Comparison of ENCODE assay signal across 8 cellular contexts in the genomic region with DNA sequence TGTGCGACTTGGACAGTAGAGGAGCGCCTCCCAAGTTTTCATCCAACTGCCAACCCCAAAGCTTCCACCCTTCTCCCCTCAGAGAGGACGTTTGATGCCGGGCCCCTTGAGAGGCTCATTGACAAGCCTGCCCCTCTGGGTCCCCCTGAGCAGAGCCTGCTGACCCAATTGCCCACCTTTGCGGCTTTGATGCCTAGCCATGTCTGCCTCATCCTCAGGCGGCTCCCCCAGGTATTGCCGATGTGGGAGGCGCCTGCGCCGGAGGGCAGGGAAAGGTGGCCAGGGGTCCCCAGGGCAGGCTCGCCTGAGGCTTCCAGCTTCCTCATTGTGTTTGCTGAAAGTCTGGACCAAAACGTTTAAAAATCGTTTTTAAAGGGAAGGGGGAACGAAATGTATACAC. TPM values are rescaled to one million over a fixed set of nuclear protein-coding genes. Genes with fewer than 3 reads are reported as not detected.
DNase-seq lines count a peak whose midpoint lies in the region; ATAC-seq, FAIRE-seq and TF ChIP-seq lines count a peak whose summit lies in the region.

No MANE protein-coding gene starts in this region.

- in situ Hi-C loops in GM13976 (cut with MboI; ENCODE audit: low sequenced_read_pairs, unreplicated experiment): no loop called here

- peaks cover 80% of the 10 kb centered on the region for H3K27me3 Mint-ChIP-seq in WTC11 (ENCODE audit: low read depth)

- H3K9me3 ChIP-seq in HCT116 (ENCODE audit: control insufficient read depth in 1 of 2, insufficient read depth in 1 of 2, low read depth in 1 of 2, low read length in 2 of 2) (no peaks in the 10 kb centered on the region), hepatocyte (ENCODE audit: low read depth) (no peaks in the 10 kb centered on the region), small intestine (ENCODE audit: control insufficient read depth, low read depth) (no peaks in the 10 kb centered on the region)

- no peak for TF ChIP-seq CTCF in HCT116 (IDR thresholded peaks at IDR 0.05 in 2 of 3, conservative IDR thresholded peaks at IDR 0.05 in 1 of 3; ENCODE audit: borderline replicate concordance in 1 of 3, insufficient read depth in 1 of 3, low read depth in 2 of 3, low read length in 2 of 3)
- TF ChIP-seq CTCF in WTC11 (IDR thresholded peaks at IDR 0.05): no peak
- TF ChIP-seq CTCF in hepatocyte (IDR thresholded peaks at IDR 0.05; ENCODE audit: poor library complexity): no peak
- no peak for TF ChIP-seq CTCF in GM13976 (IDR thresholded peaks at IDR 0.05; ENCODE audit: borderline replicate concordance, control extremely low read depth, extremely low read depth, insufficient read depth, missing control alignments)

- no peak for TF ChIP-seq POLR2A in HCT116 (IDR thresholded peaks at IDR 0.05; ENCODE audit: borderline replicate concordance, extremely low read depth, insufficient read depth, insufficient read length)

- H3K4me3 ChIP-seq in HCT116 (replicated peaks in 1 of 2; ENCODE audit: low read depth in 1 of 2, low read length in 2 of 2): peak overlapping the region; percentile 82 to 85
- H3K4me3 ChIP-seq in hepatocyte: peak overlapping the region; percentile 63
- peak overlapping the region; percentile 63 to 79 for H3K4me3 ChIP-seq in small intestine (ENCODE audit: low read depth in 1 of 2, low read length in 2 of 2)

- RAD21 ChIA-PET in HCT116 (lab: Charles Lee; ENCODE audit: low non-redundant PET in 1 of 2, low total read pairs in 2 of 2, uncharacterized antibody in 2 of 2, unreplicated experiment in 2 of 2): no interaction called here

- no peak for ATAC-seq in HCT116
- ATAC-seq in WTC11: peak; percentile 6

- H3K79me2 ChIP-seq in HCT116 (ENCODE audit: insufficient read depth, low read length) (peaks cover 18% of the 10 kb centered on the region), hepatocyte (peaks cover 12% of the 10 kb centered on the region)

- no peak overlapping the region for H3K27ac Mint-ChIP-seq in WTC11

- CTCF ChIA-PET in HCT116 (lab: Charles Lee): no interaction called here
- CTCF ChIA-PET in WTC11 (lab: Charles Lee): interaction anchor here (0.7 to 1.2 kb wide), 3 partner anchors 18 to 37 kb away, joined by 3 to 6 read pairs (median 3); a partner anchor contains a TSS

- peaks cover 5 to 22% of the 10 kb centered on the region in 2 experiments; a peak in 3 of 4 replicates for H3K4me1 ChIP-seq in HCT116 (ENCODE audit: control insufficient read depth in 1 of 2, insufficient read depth in 2 of 2, low read length in 2 of 2)
- peaks cover 6% of the 10 kb centered on the region for H3K4me1 ChIP-seq in hepatocyte (ENCODE audit: insufficient read depth)
- H3K4me1 ChIP-seq in small intestine (ENCODE audit: control insufficient read depth in 2 of 2, insufficient read depth in 1 of 2, low read depth in 1 of 2, low read length in 1 of 2): peaks cover 0 to 5% of the 10 kb centered on the region in 2 donors

- H4K20me1 ChIP-seq in HCT116 (ENCODE audit: insufficient read depth) (no peaks in the 10 kb centered on the region), hepatocyte (ENCODE audit: insufficient read depth, poor library complexity, severe bottlenecking) (no peaks in the 10 kb centered on the region)

- peak overlapping the region; percentile 92 for H3K4me2 ChIP-seq in HCT116 (ENCODE audit: low read length)
- H3K4me2 ChIP-seq in hepatocyte: peak overlapping the region; percentile 94

- H3K4me1 Mint-ChIP-seq in WTC11: peaks cover 14% of the 10 kb centered on the region

- H3K9me2 ChIP-seq in HCT116 (ENCODE audit: insufficient read depth) (no peaks in the 10 kb centered on the region), hepatocyte (replicated peaks; ENCODE audit: insufficient read depth) (no peaks in the 10 kb centered on the region)

- WGBS in hepatocyte (ENCODE audit: low lambda C conversion rate, missing lambda C conversion rate): 33% methylated on average over 14 of the region's 14 CpGs
- WGBS in small intestine, 3 donors: 46 to 64% (median 55%) methylated on average over 13 to 14 of the region's 14 CpGs

- H3K9ac ChIP-seq in HCT116 (ENCODE audit: low read length): peak overlapping the region; percentile 90

- FAIRE-seq in small intestine (lab: Jason Lieb, UNC) (no peak), urothelium cell line (lab: Jason Lieb, UNC) (no peak), GM19239 (lab: Jason Lieb, UNC) (no peak)

- H2AFZ ChIP-seq in HCT116 (ENCODE audit: low read depth, low read length, poor library complexity, severe bottlenecking) (no peak overlapping the region), hepatocyte (no peak overlapping the region)

- peaks cover 13 to 19% of the 10 kb centered on the region in 2 experiments; a peak in 3 of 4 replicates for H3K36me3 ChIP-seq in HCT116 (ENCODE audit: control insufficient read depth in 1 of 2, insufficient read depth in 2 of 2, low read length in 2 of 2)
- H3K36me3 ChIP-seq in hepatocyte (replicated peaks; ENCODE audit: insufficient read depth, low read depth): no peaks in the 10 kb centered on the region
- peaks cover 0 to 6% of the 10 kb centered on the region in 2 donors for H3K36me3 ChIP-seq in small intestine (ENCODE audit: control insufficient read depth in 2 of 2, insufficient read depth in 2 of 2, low read length in 2 of 2)

- H3K27ac ChIP-seq in HCT116 (ENCODE audit: low read depth, low read length): no peak overlapping the region; the same call in 1 of the 2 replicates
- H3K27ac ChIP-seq in hepatocyte: no peak overlapping the region
- H3K27ac ChIP-seq in small intestine (ENCODE audit: low read depth in 1 of 2, low read length in 1 of 2): no peak overlapping the region

- intact Hi-C loops in HCT116 (cut with micrococcal nuclease): loop anchor here (5.0 kb wide), 1 partner anchor 95 kb away; a partner anchor contains a TSS

- H3K4me3 Mint-ChIP-seq in WTC11: peak overlapping the region; percentile 85

- POLR2A ChIA-PET in HCT116 (lab: Charles Lee) (no interaction called here), WTC11 (lab: Charles Lee) (interaction anchor here (0.6 kb wide), 1 partner anchor 74 kb away, joined by 3 read pairs; no protein-coding TSS in a partner anchor)

- H3K36me3 Mint-ChIP-seq in WTC11: peaks cover 30% of the 10 kb centered on the region

- BruUV-seq in HCT116 (replicated peaks; lab: Mats Ljungman, UMichigan): TSS peak; percentile 53

- H3K27me3 ChIP-seq in HCT116 (ENCODE audit: insufficient read depth, low read length) (no peaks in the 10 kb centered on the region), hepatocyte (no peaks in the 10 kb centered on the region), small intestine (ENCODE audit: control insufficient read depth in 2 of 2, insufficient read depth in 2 of 2, low read length in 2 of 2) (no peaks in the 10 kb centered on the region)

- DNase-seq in HCT116 (ENCODE audit: low read depth, low spot score) (no peak), WTC11 (ENCODE audit: low spot score) (peak; percentile 38), hepatocyte (ENCODE audit: low spot score) (no peak), small intestine (no peak), GM13976 (ENCODE audit: low spot score) (no peak), Ammon's horn (ENCODE audit: low spot score) (no peak), urothelium cell line (ENCODE audit: low spot score) (no peak), GM19239 (ENCODE audit: insufficient read length, low spot score) (no peak)

- H3K9me3 Mint-ChIP-seq in WTC11: no peaks in the 10 kb centered on the region

- TF ChIP-seq RAD21 in HCT116 (IDR thresholded peaks at IDR 0.05; ENCODE audit: low read depth): no peak

TF ChIP-seq in HCT116, 20 proteins besides CTCF, POLR2A, EP300 and RAD21 (continues in another document):
- TF ChIP-seq POLR2AphosphoS5 (IDR thresholded peaks at IDR 0.05; ENCODE audit: low read depth, low read length) (no peak), YY1 (IDR thresholded peaks at IDR 0.05; ENCODE audit: extremely low read depth, insufficient replicate concordance, low read depth, low read length) (no peak), JUND (IDR thresholded peaks at IDR 0.05) (no peak), EZH2 (IDR thresholded peaks at IDR 0.05) (no peak), TCF7L2 (IDR thresholded peaks at IDR 0.05; ENCODE audit: borderline replicate concordance, extremely low read depth, insufficient read depth, insufficient read length) (no peak), CEBPB (IDR thresholded peaks at IDR 0.05; ENCODE audit: low read depth) (no peak), FOSL1 (IDR thresholded peaks at IDR 0.05; ENCODE audit: low read depth) (no peak)
- TF ChIP-seq, protein P1, sequence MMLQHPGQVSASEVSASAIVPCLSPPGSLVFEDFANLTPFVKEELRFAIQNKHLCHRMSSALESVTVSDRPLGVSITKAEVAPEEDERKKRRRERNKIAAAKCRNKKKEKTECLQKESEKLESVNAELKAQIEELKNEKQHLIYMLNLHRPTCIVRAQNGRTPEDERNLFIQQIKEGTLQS (IDR thresholded peaks at IDR 0.05): no peak

TF ChIP-seq in WTC11, 78 proteins besides CTCF, POLR2A, EP300 and RAD21 (continues in another document):
- no peak for TF ChIP-seq MXD4 (CRISPR knock-in tag; IDR thresholded peaks at IDR 0.05; ENCODE audit: borderline replicate concordance)
- TF ChIP-seq, protein P2, sequence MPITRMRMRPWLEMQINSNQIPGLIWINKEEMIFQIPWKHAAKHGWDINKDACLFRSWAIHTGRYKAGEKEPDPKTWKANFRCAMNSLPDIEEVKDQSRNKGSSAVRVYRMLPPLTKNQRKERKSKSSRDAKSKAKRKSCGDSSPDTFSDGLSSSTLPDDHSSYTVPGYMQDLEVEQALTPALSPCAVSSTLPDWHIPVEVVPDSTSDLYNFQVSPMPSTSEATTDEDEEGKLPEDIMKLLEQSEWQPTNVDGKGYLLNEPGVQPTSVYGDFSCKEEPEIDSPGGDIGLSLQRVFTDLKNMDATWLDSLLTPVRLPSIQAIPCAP (CRISPR knock-in tag; IDR thresholded peaks at IDR 0.05): no peak

RNA-seq across cellular contexts. Expression of a gene that starts 1.4 kb away (rescaled TPM):
- total RNA-seq in HCT116 (2021; ENCODE audit: unreplicated experiment) (46.8 TPM), WTC11 (2021) (29.3 to 31.9 TPM (median 29.9 TPM) in 3 replicates), hepatocyte (18.5 and 20.5 TPM in 2 replicates)
- 57.6 and 58.8 TPM in 2 replicates for polyA plus RNA-seq in HCT116 (2012)
- polyA plus RNA-seq in hepatocyte (18.4 and 25.4 TPM in 2 replicates), small intestine (10 to 100 TPM in 1 of 3 donors, 1 to 10 TPM in 2; 4.0 to 17.8 (median 5.9) TPM)

RNA-seq across cellular contexts. Expression of a gene that starts 36.5 kb away (rescaled TPM):
- total RNA-seq in HCT116 (2021; ENCODE audit: unreplicated experiment): 27.0 TPM
- 27.1 and 31.1 TPM in 2 replicates for polyA plus RNA-seq in HCT116 (2012)
- total RNA-seq in WTC11 (2021): 13.7 to 15.9 TPM (median 15.2 TPM) in 3 replicates
- 49.2 and 51.6 TPM in 2 replicates for total RNA-seq in hepatocyte
- 112 and 117 TPM in 2 replicates for polyA plus RNA-seq in hepatocyte
- 1 to 10 TPM in 2 of 3 donors, not detected in 1; 4.3 to 6.8 TPM for polyA plus RNA-seq in small intestine

RNA-seq across cellular contexts. Expression of a gene that starts 47.3 kb away (rescaled TPM):
- total RNA-seq in HCT116 (2021; ENCODE audit: unreplicated experiment) (36.6 TPM), WTC11 (2021) (19.0 to 19.7 TPM (median 19.3 TPM) in 3 replicates), hepatocyte (19.5 and 22.6 TPM in 2 replicates)
- 21.6 and 26.1 TPM in 2 replicates for polyA plus RNA-seq in HCT116 (2012)
- polyA plus RNA-seq in hepatocyte (13.3 and 15.1 TPM in 2 replicates), small intestine (10 to 100 TPM; 17.8 to 21.2 (median 21.0) TPM)
